ENCODE assay signal across 9 cellular contexts in the genomic region with DNA sequence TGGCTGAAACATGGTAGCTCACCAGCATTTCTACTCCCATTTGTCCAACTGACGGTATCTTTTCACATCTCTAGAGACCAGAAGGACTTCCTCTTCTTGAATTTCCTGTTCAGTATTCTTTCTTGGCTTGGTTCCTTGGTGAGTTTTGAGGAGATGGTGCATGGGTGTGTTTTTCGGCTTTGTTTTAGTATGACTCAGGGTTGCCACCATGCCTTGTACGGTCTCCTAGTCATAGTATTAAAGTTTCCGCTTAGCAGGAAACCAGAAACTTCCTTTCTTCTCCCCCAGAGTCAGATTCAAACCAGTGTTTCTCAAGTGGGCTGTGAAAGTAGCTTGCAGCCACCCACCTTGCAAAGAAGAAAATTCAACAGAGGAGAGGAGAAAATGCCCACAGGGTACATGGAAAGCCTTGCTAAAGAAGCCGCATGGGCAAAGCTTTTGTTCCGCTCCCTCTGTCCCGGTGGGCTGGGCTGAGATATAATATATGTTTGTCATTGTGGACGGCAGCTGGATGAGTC. TPM values are rescaled to one million over a fixed set of nuclear protein-coding genes. Genes with fewer than 3 reads are reported as not detected.
DNase-seq lines count a peak whose midpoint lies in the region; ATAC-seq lines count a peak whose summit lies in the region.
"Had no signal": no experiment of that assay in that cellular context is flagged by ENCODE, and none has a peak within 500 bp of the region (broad histone marks: within the 10 kb centered on the region; RNA-seq: fewer than 3 reads in every experiment).

No MANE protein-coding gene starts in this region.

- H3K4me3 Mint-ChIP-seq in T-helper 2 cell treated with Interferon-gamma antibody and Interleukin-4, amounts not matched to agents 5 μg/mL and 100 μg/mL, for 36 hours = peak overlapping the region; percentile 95

- peaks cover 83% of the 10 kb centered on the region for H3K36me3 Mint-ChIP-seq in T-helper 2 cell treated with Interferon-gamma antibody and Interleukin-4, amounts not matched to agents 5 μg/mL and 100 μg/mL, for 36 hours (ENCODE audit: low read depth)

- DNase-seq in activated CD4-positive, CD25-positive, alpha-beta regulatory T cell treated with anti-CD3 and anti-CD28 coated beads, Interleukin-2, amount 50 U/mL, for 16 hours (ENCODE audit: low read depth, low spot score) = peak; percentile 40
- DNase-seq in activated CD4-positive, CD25-positive, alpha-beta regulatory T cell treated with anti-CD3 and anti-CD28 coated beads, Interleukin-2, amount 50 U/mL, for 72 hours = no peak
- peak; percentile 78 for DNase-seq in T-helper 2 cell treated with Interferon-gamma antibody and Interleukin-4, amounts not matched to agents 5 μg/mL and 100 μg/mL, for 36 hours (ENCODE audit: low spot score)
- DNase-seq in epithelial cell of prostate (ENCODE audit: low read depth, low spot score) = peak; percentile 84
- DNase-seq in sciatic nerve (ENCODE audit: low spot score) = no peak
- no peak for DNase-seq in NCI-H1694 (lab: John Stamatoyannopoulos, UW)
- DNase-seq in midbrain (lab: John Stamatoyannopoulos, UW) = no peak

- H3K27ac ChIP-seq in epithelial cell of prostate = peak overlapping the region; percentile 91
- H3K27ac ChIP-seq: 22Rv1 had no signal

- peak; percentile 84 for ATAC-seq in HG02981 (IDR thresholded peaks at IDR 0.05; ENCODE audit: unreplicated experiment)
- ATAC-seq in sciatic nerve = peak; percentile 59

- H3K27me3 Mint-ChIP-seq in T-helper 2 cell treated with Interferon-gamma antibody and Interleukin-4, amounts not matched to agents 5 μg/mL and 100 μg/mL, for 36 hours (ENCODE audit: low read depth) = no peaks in the 10 kb centered on the region

- peaks cover 80% of the 10 kb centered on the region for H3K4me1 Mint-ChIP-seq in T-helper 2 cell treated with Interferon-gamma antibody and Interleukin-4, amounts not matched to agents 5 μg/mL and 100 μg/mL, for 36 hours (ENCODE audit: low read depth)

- H3K9me3 Mint-ChIP-seq in T-helper 2 cell treated with Interferon-gamma antibody and Interleukin-4, amounts not matched to agents 5 μg/mL and 100 μg/mL, for 36 hours = peaks cover 7% of the 10 kb centered on the region

- H3K27ac Mint-ChIP-seq in T-helper 2 cell treated with Interferon-gamma antibody and Interleukin-4, amounts not matched to agents 5 μg/mL and 100 μg/mL, for 36 hours = peak overlapping the region; percentile 92

- intact Hi-C loops in sciatic nerve (cut with DNase I) = no loop called here

RNA-seq across cellular contexts. Expression of gene CD99, which starts 5.7 kb away (rescaled TPM):
- total RNA-seq in sciatic nerve = 317 TPM

RNA-seq across cellular contexts. Expression of gene XG, which starts 55.1 kb away (rescaled TPM):
- 4.0 TPM for total RNA-seq in sciatic nerve

Comparison
In these comparisons a context has a peak if more than half of its experiments do, and no peak if none do; other contexts are left out.
1. DNase-seq: peak in activated CD4-positive, CD25-positive, alpha-beta regulatory T cell treated with anti-CD3 and anti-CD28 coated beads, Interleukin-2, amount 50 U/mL, for 16 hours (single experiment), T-helper 2 cell treated with Interferon-gamma antibody and Interleukin-4, amounts not matched to agents 5 μg/mL and 100 μg/mL, for 36 hours (single experiment) and epithelial cell of prostate (single experiment); none in activated CD4-positive, CD25-positive, alpha-beta regulatory T cell treated with anti-CD3 and anti-CD28 coated beads, Interleukin-2, amount 50 U/mL, for 72 hours (single experiment), sciatic nerve (single experiment), NCI-H1694 (single experiment) and midbrain (single experiment).